In genomic region chr14:63210812-63211211, GRCh38 we compare ENCODE assay signal across 41 cellular contexts. TPM values are rescaled to one million over a fixed set of nuclear protein-coding genes. Genes with fewer than 3 reads are reported as not detected.
"Had no signal": no experiment of that assay in that cellular context is flagged by ENCODE, and none has a peak within 500 bp of the region (broad histone marks: within the 10 kb centered on the region; RNA-seq: fewer than 3 reads in every experiment).

No MANE protein-coding gene starts in this region.

- H3K27me3 ChIP-seq: adrenal gland, ascending aorta, body of pancreas, brain microvascular endothelial cell, breast epithelium, cardiac muscle cell had no signal

- H3K4me1 ChIP-seq: adrenal gland, ascending aorta, body of pancreas, breast epithelium had no signal

- H3K27me3 Mint-ChIP-seq: brain had no signal

- FAIRE-seq: astrocyte, bronchial epithelial cell had no signal

- H3K9me3 Mint-ChIP-seq: activated naive CD4-positive, alpha-beta T cell treated with anti-CD3 and anti-CD28 coated beads for 36 hours; activated naive CD4-positive, alpha-beta T cell treated with anti-CD3 and anti-CD28 coated beads, Interleukin-2, amount 10 ng/mL, durations not matched to agents 7 days and 5 days; activated naive CD4-positive, alpha-beta T cell treated with anti-CD3 and anti-CD28 coated beads, Interleukin-2, amount 50 U/mL, for 24 hours; activated naive CD4-positive, alpha-beta T cell treated with anti-CD3 and anti-CD28 coated beads, Interleukin-2, amount 50 U/mL, for 72 hours; activated naive CD8-positive, alpha-beta T cell treated with anti-CD3 and anti-CD28 coated beads for 36 hours; activated naive CD8-positive, alpha-beta T cell treated with anti-CD3 and anti-CD28 coated beads, Interleukin-2, amount 10 ng/mL, durations not matched to agents 7 days and 5 days; activated naive CD8-positive, alpha-beta T cell treated with anti-CD3 and anti-CD28 coated beads, Interleukin-2, amount 50 U/mL, for 24 hours; activated T-cell treated with anti-CD3 and anti-CD28 coated beads, Interleukin-2, amount 50 U/mL, for 24 hours; activated T-cell treated with anti-CD3 and anti-CD28 coated beads, Interleukin-2, amount 50 U/mL, for 4 hours; activated T-cell treated with anti-CD3 and anti-CD28 coated beads, Interleukin-2, amount 50 U/mL, for 72 hours; activated T-helper 1 cell treated with anti-CD3 and anti-CD28 coated beads, Interleukin-12 subunit alpha, Interleukin-12 subunit beta, Interleukin-2, Interleukin-4 antibody, amounts not matched to agents 30 ng/mL and 10 ng/mL and 1 ng/mL, durations not matched to agents 14 hours and 24 hours and 36 hours; activated T-helper 17 cell treated with anti-CD3 and anti-CD28 coated beads, Interleukin-2, amount 50 U/mL, for 72 hours; activated T-helper 2 cell treated with anti-CD3 and anti-CD28 coated beads, Interferon-gamma antibody, Interleukin-2, Interleukin-4, amounts not matched to agents 10 μg/mL and 5 μg/mL and 100 μg/mL, durations not matched to agents 14 hours and 24 hours and 36 hours; central memory CD8-positive, alpha-beta T cell had no signal

- H3K4me1 Mint-ChIP-seq: activated naive CD4-positive, alpha-beta T cell treated with anti-CD3 and anti-CD28 coated beads, Interleukin-2, amount 10 ng/mL, durations not matched to agents 7 days and 5 days; activated naive CD4-positive, alpha-beta T cell treated with anti-CD3 and anti-CD28 coated beads, Interleukin-2, amount 50 U/mL, for 24 hours; activated naive CD8-positive, alpha-beta T cell treated with anti-CD3 and anti-CD28 coated beads for 36 hours; activated naive CD8-positive, alpha-beta T cell treated with anti-CD3 and anti-CD28 coated beads, Interleukin-2, amount 10 ng/mL, durations not matched to agents 7 days and 5 days; activated naive CD8-positive, alpha-beta T cell treated with anti-CD3 and anti-CD28 coated beads, Interleukin-2, amount 50 U/mL, for 24 hours; activated T-helper 17 cell treated with anti-CD3 and anti-CD28 coated beads, Interleukin-2, amount 50 U/mL, for 72 hours; central memory CD8-positive, alpha-beta T cell had no signal

- H3K36me3 Mint-ChIP-seq: activated naive CD4-positive, alpha-beta T cell treated with anti-CD3 and anti-CD28 coated beads, Interleukin-2, amount 10 ng/mL, durations not matched to agents 7 days and 5 days; activated naive CD4-positive, alpha-beta T cell treated with anti-CD3 and anti-CD28 coated beads, Interleukin-2, amount 50 U/mL, for 24 hours; activated naive CD4-positive, alpha-beta T cell treated with anti-CD3 and anti-CD28 coated beads, Interleukin-2, amount 50 U/mL, for 72 hours; activated naive CD8-positive, alpha-beta T cell; activated naive CD8-positive, alpha-beta T cell treated with anti-CD3 and anti-CD28 coated beads for 36 hours; activated naive CD8-positive, alpha-beta T cell treated with anti-CD3 and anti-CD28 coated beads, Interleukin-2, amount 10 ng/mL, durations not matched to agents 7 days and 5 days had no signal

- H3K4me3 Mint-ChIP-seq: activated naive CD4-positive, alpha-beta T cell treated with anti-CD3 and anti-CD28 coated beads for 36 hours; activated naive CD4-positive, alpha-beta T cell treated with anti-CD3 and anti-CD28 coated beads, Interleukin-2, amount 10 ng/mL, durations not matched to agents 7 days and 5 days; activated naive CD4-positive, alpha-beta T cell treated with anti-CD3 and anti-CD28 coated beads, Interleukin-2, amount 50 U/mL, for 24 hours; activated naive CD8-positive, alpha-beta T cell; activated naive CD8-positive, alpha-beta T cell treated with anti-CD3 and anti-CD28 coated beads for 36 hours; activated naive CD8-positive, alpha-beta T cell treated with anti-CD3 and anti-CD28 coated beads, Interleukin-2, amount 10 ng/mL, durations not matched to agents 7 days and 5 days; activated naive CD8-positive, alpha-beta T cell treated with anti-CD3 and anti-CD28 coated beads, Interleukin-2, amount 50 U/mL, for 24 hours; activated T-cell treated with anti-CD3 and anti-CD28 coated beads, Interleukin-2, amount 50 U/mL, for 24 hours; activated T-cell treated with anti-CD3 and anti-CD28 coated beads, Interleukin-2, amount 50 U/mL, for 4 hours; activated T-cell treated with anti-CD3 and anti-CD28 coated beads, Interleukin-2, amount 50 U/mL, for 72 hours; activated T-helper 1 cell treated with anti-CD3 and anti-CD28 coated beads, Interleukin-12 subunit alpha, Interleukin-12 subunit beta, Interleukin-2, Interleukin-4 antibody, amounts not matched to agents 30 ng/mL and 10 ng/mL and 1 ng/mL, durations not matched to agents 14 hours and 24 hours and 36 hours; activated T-helper 17 cell treated with anti-CD3 and anti-CD28 coated beads, Interleukin-2, amount 50 U/mL, for 72 hours; brain; central memory CD8-positive, alpha-beta T cell had no signal

- H3K27ac Mint-ChIP-seq: activated naive CD4-positive, alpha-beta T cell treated with anti-CD3 and anti-CD28 coated beads for 36 hours; activated naive CD4-positive, alpha-beta T cell treated with anti-CD3 and anti-CD28 coated beads, Interleukin-2, amount 10 ng/mL, durations not matched to agents 7 days and 5 days; activated naive CD4-positive, alpha-beta T cell treated with anti-CD3 and anti-CD28 coated beads, Interleukin-2, amount 50 U/mL, for 24 hours; activated naive CD4-positive, alpha-beta T cell treated with anti-CD3 and anti-CD28 coated beads, Interleukin-2, amount 50 U/mL, for 72 hours; activated naive CD8-positive, alpha-beta T cell; activated naive CD8-positive, alpha-beta T cell treated with anti-CD3 and anti-CD28 coated beads for 36 hours; activated naive CD8-positive, alpha-beta T cell treated with anti-CD3 and anti-CD28 coated beads, Interleukin-2, amount 10 ng/mL, durations not matched to agents 7 days and 5 days; activated naive CD8-positive, alpha-beta T cell treated with anti-CD3 and anti-CD28 coated beads, Interleukin-2, amount 50 U/mL, for 24 hours; activated T-cell treated with anti-CD3 and anti-CD28 coated beads, Interleukin-2, amount 50 U/mL, for 24 hours; activated T-cell treated with anti-CD3 and anti-CD28 coated beads, Interleukin-2, amount 50 U/mL, for 72 hours; activated T-helper 1 cell treated with anti-CD3 and anti-CD28 coated beads, Interleukin-12 subunit alpha, Interleukin-12 subunit beta, Interleukin-2, Interleukin-4 antibody, amounts not matched to agents 30 ng/mL and 10 ng/mL and 1 ng/mL, durations not matched to agents 14 hours and 24 hours and 36 hours; activated T-helper 17 cell treated with anti-CD3 and anti-CD28 coated beads, Interleukin-2, amount 50 U/mL, for 72 hours; activated T-helper 2 cell treated with anti-CD3 and anti-CD28 coated beads, Interferon-gamma antibody, Interleukin-2, Interleukin-4, amounts not matched to agents 10 μg/mL and 5 μg/mL and 100 μg/mL, durations not matched to agents 14 hours and 24 hours and 36 hours; brain had no signal

- H3K36me3 ChIP-seq: adrenal gland, brain microvascular endothelial cell, breast epithelium, cardiac muscle cell had no signal

- H3K27ac ChIP-seq: adrenal gland, ascending aorta, body of pancreas, brain microvascular endothelial cell, cardiac muscle cell had no signal

- H3K9me3 ChIP-seq: adrenal gland, ascending aorta, body of pancreas, breast epithelium had no signal

- DNase-seq: activated effector memory CD4-positive, alpha-beta T cell treated with anti-CD3 and anti-CD28 coated beads, Interleukin-2, amount 50 U/mL, for 16 hours; activated effector memory CD4-positive, alpha-beta T cell treated with Interleukin-2 at 50 U/mL for 16 hours; activated gamma-delta T cell; activated gamma-delta T cell treated with Interleukin-2 at 50 U/mL for 16 hours; activated naive CD4-positive, alpha-beta T cell; activated naive CD4-positive, alpha-beta T cell treated with anti-CD3 and anti-CD28 coated beads for 36 hours; activated naive CD4-positive, alpha-beta T cell treated with anti-CD3 and anti-CD28 coated beads, Interleukin-2, amount 10 ng/mL, durations not matched to agents 7 days and 5 days; activated naive CD4-positive, alpha-beta T cell treated with anti-CD3 and anti-CD28 coated beads, Interleukin-2, amount 50 U/mL, for 16 hours; activated naive CD4-positive, alpha-beta T cell treated with Interleukin-2 at 50 U/mL for 16 hours; activated naive CD8-positive, alpha-beta T cell treated with anti-CD3 and anti-CD28 coated beads for 36 hours; activated naive CD8-positive, alpha-beta T cell treated with anti-CD3 and anti-CD28 coated beads, Interleukin-2, amount 10 ng/mL, durations not matched to agents 7 days and 5 days; activated naive CD8-positive, alpha-beta T cell treated with anti-CD3 and anti-CD28 coated beads, Interleukin-2, amount 50 U/mL, for 24 hours; activated T-cell treated with anti-CD3 and anti-CD28 coated beads for 4 hours; activated T-cell treated with anti-CD3 and anti-CD28 coated beads, Interleukin-2, amount 50 U/mL, for 1 hour; activated T-cell treated with anti-CD3 and anti-CD28 coated beads, Interleukin-2, amount 50 U/mL, for 24 hours; activated T-cell treated with anti-CD3 and anti-CD28 coated beads, Interleukin-2, amount 50 U/mL, for 4 hours; activated T-cell treated with anti-CD3 and anti-CD28 coated beads, Interleukin-2, amount 50 U/mL, for 48 hours; activated T-cell treated with anti-CD3 and anti-CD28 coated beads, Interleukin-2, amount 50 U/mL, for 72 hours; adrenal gland; amniotic stem cell; amygdala; anterior cingulate cortex; aorta; body of pancreas; brain microvascular endothelial cell; caudate nucleus; central memory CD4-positive, alpha-beta T cell; cerebellar nuclear complex had no signal

- H3K4me3 ChIP-seq: adrenal gland, ascending aorta, body of pancreas, breast epithelium, cardiac muscle cell had no signal

RNA-seq across cellular contexts. Expression of gene RHOJ, which starts 6.6 kb away (rescaled TPM):
- total RNA-seq: activated naive CD4-positive, alpha-beta T cell treated with anti-CD3 and anti-CD28 coated beads for 36 hours; activated naive CD4-positive, alpha-beta T cell treated with anti-CD3 and anti-CD28 coated beads, Interleukin-2, amount 50 U/mL, for 72 hours; activated naive CD8-positive, alpha-beta T cell treated with anti-CD3 and anti-CD28 coated beads for 36 hours; activated naive CD8-positive, alpha-beta T cell treated with anti-CD3 and anti-CD28 coated beads, Interleukin-2, amount 10 ng/mL, durations not matched to agents 7 days and 5 days; activated T-cell treated with anti-CD3 and anti-CD28 coated beads, Interleukin-2, amount 50 U/mL, for 4 hours; activated T-cell treated with anti-CD3 and anti-CD28 coated beads, Interleukin-2, amount 50 U/mL, for 72 hours; activated T-helper 1 cell treated with anti-CD3 and anti-CD28 coated beads, Interleukin-12 subunit alpha, Interleukin-12 subunit beta, Interleukin-2, Interleukin-4 antibody, amounts not matched to agents 30 ng/mL and 10 ng/mL and 1 ng/mL, durations not matched to agents 14 hours and 24 hours and 36 hours; activated T-helper 17 cell treated with anti-CD3 and anti-CD28 coated beads, Interleukin-2, amount 50 U/mL, for 72 hours; activated T-helper 2 cell treated with anti-CD3 and anti-CD28 coated beads, Interferon-gamma antibody, Interleukin-2, Interleukin-4, amounts not matched to agents 10 μg/mL and 5 μg/mL and 100 μg/mL, durations not matched to agents 14 hours and 24 hours and 36 hours; bronchial epithelial cell had no signal
- polyA plus RNA-seq: cardiac muscle cell had no signal
